In genomic region chr7:116394106-116394505, GRCh38 we compare ENCODE assay signal across 2 cellular contexts.
TF ChIP-seq lines count a peak whose summit lies in the region.

No MANE protein-coding gene starts in this region.

TF ChIP-seq in SK-N-SH, 30 proteins besides CTCF, POLR2A, EP300 and RAD21:
- TF ChIP-seq IRF3 (IDR thresholded peaks at IDR 0.05; ENCODE audit: low read depth, low read length) (no peak), CHD2 (IDR thresholded peaks at IDR 0.05; ENCODE audit: low read length, partially characterized antibody) (no peak), TEAD4 (IDR thresholded peaks at IDR 0.05; ENCODE audit: borderline replicate concordance, insufficient read depth) (no peak), SMC3 (IDR thresholded peaks at IDR 0.05; ENCODE audit: low read depth, low read length) (no peak), PBX3 (IDR thresholded peaks at IDR 0.05) (no peak), YY1 (IDR thresholded peaks at IDR 0.05; ENCODE audit: low read depth) (no peak), RFX5 (IDR thresholded peaks at IDR 0.05; ENCODE audit: low read length) (no peak)
- TF ChIP-seq, protein P1, sequence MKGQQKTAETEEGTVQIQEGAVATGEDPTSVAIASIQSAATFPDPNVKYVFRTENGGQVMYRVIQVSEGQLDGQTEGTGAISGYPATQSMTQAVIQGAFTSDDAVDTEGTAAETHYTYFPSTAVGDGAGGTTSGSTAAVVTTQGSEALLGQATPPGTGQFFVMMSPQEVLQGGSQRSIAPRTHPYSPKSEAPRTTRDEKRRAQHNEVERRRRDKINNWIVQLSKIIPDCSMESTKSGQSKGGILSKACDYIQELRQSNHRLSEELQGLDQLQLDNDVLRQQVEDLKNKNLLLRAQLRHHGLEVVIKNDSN (IDR thresholded peaks at IDR 0.05; ENCODE audit: borderline replicate concordance, low read depth), result no peak

TF ChIP-seq in endothelial cell of umbilical vein, 7 proteins besides CTCF, POLR2A, EP300 and RAD21 (continued from another document):
- TF ChIP-seq FOS (IDR thresholded peaks at IDR 0.05; ENCODE audit: borderline replicate concordance, insufficient read depth, low read length) (no peak), GATA2 (IDR thresholded peaks at IDR 0.05; ENCODE audit: insufficient read depth, insufficient read length, low read depth, low read length) (no peak)
